In genomic region chr1:228446849-228447248, GRCh38 we compare ENCODE assay signal across 1 cellular context.
TF ChIP-seq lines count a peak whose summit lies in the region.

No MANE protein-coding gene starts in this region.

TF ChIP-seq in K562, 482 proteins besides CTCF, POLR2A, EP300 and RAD21:
- TF ChIP-seq ZBTB33 (CRISPR knock-in tag; IDR thresholded peaks at IDR 0.05) (peak; percentile 76), DACH1 (IDR thresholded peaks at IDR 0.05; ENCODE audit: partially characterized antibody) (no peak)
